In the genomic region with DNA sequence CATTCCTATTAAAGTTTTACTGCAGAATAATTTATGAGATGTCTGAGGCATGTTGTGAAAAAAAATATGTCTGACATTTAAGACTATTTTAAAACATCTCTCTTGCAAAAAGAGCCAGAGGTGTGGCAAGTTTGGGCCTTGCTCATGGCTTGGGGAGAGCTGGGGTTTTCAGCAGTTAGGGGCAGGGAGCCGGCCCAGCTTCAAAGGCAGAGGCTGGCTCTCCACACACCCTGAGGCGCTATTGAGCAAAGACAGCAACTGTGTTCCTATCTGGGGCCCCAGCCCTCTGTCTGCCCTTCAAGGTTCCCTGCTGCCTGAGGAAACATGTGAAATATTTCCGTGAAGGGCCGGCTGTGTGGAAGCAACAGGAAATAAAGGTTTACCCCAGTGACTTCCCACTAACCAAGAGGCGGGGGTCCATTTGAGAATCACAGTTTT, we compare ENCODE assay signal across 1 cellular context.
A peak's percentile ranks its signal among the peaks of the same experiment; 100 is the strongest.
TF ChIP-seq lines count a peak whose summit lies in the region.

No MANE protein-coding gene starts in this region.

TF ChIP-seq in H1, 55 proteins besides CTCF, POLR2A, EP300 and RAD21:
- TF ChIP-seq TCF12 (IDR thresholded peaks at IDR 0.05; ENCODE audit: low read depth, low read length) (0 out of 2 replicates have a peak, but pooled peaks have one; percentile 9), GTF2F1 (IDR thresholded peaks at IDR 0.05; ENCODE audit: borderline replicate concordance, low read depth, low read length) (no peak), MAFK (IDR thresholded peaks at IDR 0.05; ENCODE audit: low read depth, low read length) (no peak), BACH1 (IDR thresholded peaks at IDR 0.05; ENCODE audit: low read length) (peak; percentile 53), HDAC2 (IDR thresholded peaks at IDR 0.05; ENCODE audit: borderline replicate concordance in 1 of 2, low read depth in 2 of 2, low read length in 2 of 2) (0 out of 4 replicates have a peak, but pooled peaks of 1 of the 2 experiments have one; percentile 61), GABPA (IDR thresholded peaks at IDR 0.05; ENCODE audit: borderline replicate concordance, insufficient read depth, low read length) (peak; percentile 49; the same call in 1 of the 2 replicates)
